ENCODE assay signal across 8 cellular contexts in the genomic region with DNA sequence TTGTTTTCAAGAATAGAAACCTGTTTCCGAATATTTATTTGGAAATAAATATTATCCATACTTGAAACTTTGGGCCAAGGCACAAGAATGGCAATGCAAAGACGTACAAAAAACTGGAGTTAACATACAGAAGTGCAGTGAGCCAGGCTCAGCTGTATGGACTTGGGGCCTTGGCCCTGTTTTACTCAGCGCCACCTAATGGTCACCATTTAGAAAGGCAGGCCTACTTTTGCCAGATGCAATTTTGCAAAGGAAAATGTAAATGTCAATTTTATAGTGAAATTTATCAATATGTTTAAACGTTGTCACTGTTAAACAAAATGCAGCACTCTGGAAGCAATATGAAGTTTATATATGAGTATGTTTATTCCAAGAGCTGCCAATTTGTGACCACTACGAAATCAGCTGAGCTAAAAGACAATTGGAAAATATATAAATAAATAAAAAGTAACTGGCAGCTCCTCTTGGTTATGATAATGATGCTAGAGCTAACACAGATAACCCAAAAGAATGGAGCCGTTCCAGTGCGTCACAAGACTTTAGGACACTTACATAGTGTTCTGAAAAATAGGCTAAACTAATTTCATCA.
DNase-seq lines count a peak whose midpoint lies in the region; ATAC-seq and TF ChIP-seq lines count a peak whose summit lies in the region.

No MANE protein-coding gene starts in this region.

- intact Hi-C loops in tibial artery (cut with DNase I; ENCODE audit: low total_unique reads) = no loop called here

- TF ChIP-seq CTCF in WI38 (IDR thresholded peaks at IDR 0.05; ENCODE audit: low read depth, low read length) (peak; percentile 68), foreskin fibroblast (IDR thresholded peaks at IDR 0.05; ENCODE audit: low read depth, low read length) (peak; percentile 81), tibial artery (IDR thresholded peaks at IDR 0.05) (peak in 1 of 2 experiments; percentile 11)

- peak; percentile 83 for ATAC-seq in GM19463 (IDR thresholded peaks at IDR 0.05; ENCODE audit: unreplicated experiment)
- ATAC-seq in stimulated activated effector memory CD8-positive, alpha-beta T cell treated with anti-CD3 and anti-CD28 coated beads, Interleukin-12 subunit alpha, Interleukin-12 subunit beta, amount 100 ng/mL, for 72 hours = peak; percentile 52

- no peak overlapping the region for H3K27ac ChIP-seq in tibial artery

- no peaks in the 10 kb centered on the region for H3K4me1 ChIP-seq in tibial artery

- H3K9me3 ChIP-seq in tibial artery = no peaks in the 10 kb centered on the region

- DNase-seq in SIG-M5 treated with dmso at 0.1 percent for 504 hours (lab: John Stamatoyannopoulos, UW; ENCODE audit: unreplicated experiment) (peak; percentile 59), SIG-M5 (lab: John Stamatoyannopoulos, UW) (no peak), Kasumi-1 (lab: John Stamatoyannopoulos, UW) (peak; percentile 82 to 89), foreskin fibroblast (peak in 1 of 2 donors; percentile 47), tibial artery (no peak)
- DNase-seq in stimulated activated effector memory CD8-positive, alpha-beta T cell treated with anti-CD3 and anti-CD28 coated beads, Interleukin-12 subunit alpha, Interleukin-12 subunit beta, amount 100 ng/mL, for 72 hours (ENCODE audit: low spot score in 2 of 2) = no peak

- H3K36me3 Mint-ChIP-seq in stimulated activated effector memory CD8-positive, alpha-beta T cell treated with anti-CD3 and anti-CD28 coated beads, Interleukin-12 subunit alpha, Interleukin-12 subunit beta, amount 100 ng/mL, for 72 hours = peaks cover 8% of the 10 kb centered on the region

- H3K36me3 ChIP-seq in tibial artery = no peaks in the 10 kb centered on the region

- H3K4me3 ChIP-seq in WI38 (ENCODE audit: low read depth, low read length) (no peak overlapping the region), foreskin fibroblast (ENCODE audit: low read depth in 1 of 2, low read length in 2 of 2) (no peak overlapping the region), tibial artery (no peak overlapping the region)

- no peak overlapping the region for H3K4me3 Mint-ChIP-seq in stimulated activated effector memory CD8-positive, alpha-beta T cell treated with anti-CD3 and anti-CD28 coated beads, Interleukin-12 subunit alpha, Interleukin-12 subunit beta, amount 100 ng/mL, for 72 hours

- no peaks in the 10 kb centered on the region for H3K27me3 ChIP-seq in tibial artery

- peaks cover 52% of the 10 kb centered on the region for H3K4me1 Mint-ChIP-seq in stimulated activated effector memory CD8-positive, alpha-beta T cell treated with anti-CD3 and anti-CD28 coated beads, Interleukin-12 subunit alpha, Interleukin-12 subunit beta, amount 100 ng/mL, for 72 hours

- no peak overlapping the region for H3K27ac Mint-ChIP-seq in stimulated activated effector memory CD8-positive, alpha-beta T cell treated with anti-CD3 and anti-CD28 coated beads, Interleukin-12 subunit alpha, Interleukin-12 subunit beta, amount 100 ng/mL, for 72 hours

- H3K9me3 Mint-ChIP-seq in stimulated activated effector memory CD8-positive, alpha-beta T cell treated with anti-CD3 and anti-CD28 coated beads, Interleukin-12 subunit alpha, Interleukin-12 subunit beta, amount 100 ng/mL, for 72 hours = no peaks in the 10 kb centered on the region

Comparison
In these comparisons a context has a peak if more than half of its experiments do, and no peak if none do; other contexts are left out.
1. DNase-seq: peak in SIG-M5 treated with dmso at 0.1 percent for 504 hours (single experiment) and Kasumi-1 (2 of 2); none in SIG-M5 (single experiment), stimulated activated effector memory CD8-positive, alpha-beta T cell treated with anti-CD3 and anti-CD28 coated beads, Interleukin-12 subunit alpha, Interleukin-12 subunit beta, amount 100 ng/mL, for 72 hours (0 of 2) and tibial artery (0 of 2).